In the genomic region with DNA sequence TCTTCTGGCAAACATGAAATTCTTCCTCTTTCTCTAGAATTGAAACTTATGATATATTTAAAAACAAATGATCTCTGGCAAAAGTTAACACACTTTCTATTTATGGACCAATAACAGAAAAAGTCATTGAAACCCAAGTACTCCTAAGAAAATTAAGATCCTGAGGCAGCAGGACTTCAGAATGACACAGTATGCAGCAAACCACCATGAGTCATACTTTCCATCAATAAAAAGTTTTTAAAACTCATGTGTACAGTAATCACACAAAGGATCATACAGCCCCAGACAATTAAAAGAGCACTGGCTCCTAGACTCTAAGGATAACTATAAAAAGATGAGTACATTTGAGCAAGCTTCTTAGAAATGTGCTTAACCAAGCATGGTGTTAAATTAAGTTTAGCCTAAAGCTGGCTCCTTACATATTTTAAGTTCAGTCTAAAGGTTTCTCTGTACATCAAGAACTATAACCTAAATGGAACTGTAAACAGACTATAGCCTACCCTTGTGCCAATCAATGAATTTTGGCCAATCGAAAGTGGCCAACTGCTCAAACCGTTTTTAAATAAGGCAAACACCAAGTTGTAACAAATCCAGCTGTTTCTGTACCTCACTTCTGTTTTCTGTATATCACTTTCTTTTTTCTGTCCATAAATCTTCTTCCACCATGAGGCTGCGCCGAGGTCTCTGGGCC, we compare ENCODE assay signal across 1 cellular context.
TF ChIP-seq lines count a peak whose summit lies in the region.

No MANE protein-coding gene starts in this region.

TF ChIP-seq in K562, 482 proteins besides CTCF, POLR2A, EP300 and RAD21 (continued from another document):
- TF ChIP-seq FOSL1 (tag; conservative IDR thresholded peaks at IDR 0.05): peak; percentile 75
- peak; percentile 59; the same call in 1 of the 2 replicates for TF ChIP-seq JUND (IDR thresholded peaks at IDR 0.05; ENCODE audit: borderline replicate concordance, low read depth, low read length)
- TF ChIP-seq JUND (tag; IDR thresholded peaks at IDR 0.05; ENCODE audit: borderline replicate concordance, low read depth, low read length): peak; percentile 89
- peak; percentile 41; the same call in 1 of the 2 replicates for TF ChIP-seq ATF3 (IDR thresholded peaks at IDR 0.05)
- TF ChIP-seq ATF3 (CRISPR knock-in tag; conservative IDR thresholded peaks at IDR 0.05): no peak
- TF ChIP-seq POLR2AphosphoS5 (IDR thresholded peaks at IDR 0.05; ENCODE audit: control insufficient read depth, insufficient read depth, low read depth, low read length): no peak
- peak; percentile 48; the same call in 1 of the 2 replicates for TF ChIP-seq JUNB (CRISPR knock-in tag; conservative IDR thresholded peaks at IDR 0.05)
